In genomic region chr6:20126789-20127653, GRCh38 we compare ENCODE assay signal across 8 cellular contexts.
DNase-seq lines count a peak whose midpoint lies in the region; ATAC-seq and TF ChIP-seq lines count a peak whose summit lies in the region.

No MANE protein-coding gene starts in this region.

- peak; percentile 51 for DNase-seq in A172 (ENCODE audit: low spot score)
- DNase-seq in NCI-H2196 (lab: John Stamatoyannopoulos, UW; ENCODE audit: unreplicated experiment), result peak; percentile 88
- DNase-seq in WTC11 (ENCODE audit: low spot score), result peak; percentile 86
- DNase-seq in caudate nucleus (lab: John Stamatoyannopoulos, UW), result peak in 44 of 61 donors; percentile 1 to 47 (median 17)
- peak; percentile 81 to 84 for DNase-seq in left colon
- DNase-seq in stimulated activated CD4-positive, alpha-beta T cell treated with anti-CD3 and anti-CD28 coated beads, Interleukin-4, amount 100 ng/mL, for 1 hour, result peak; percentile 71

- peak overlapping the region; percentile 39 for H3K27ac Mint-ChIP-seq in WTC11

- intact Hi-C loops in left colon (cut with DNase I, micrococcal nuclease), result loop anchor here in 1 of 2 donors (10.0 kb wide), 1 partner anchor 88 kb away; the partner anchor contains the start of gene MBOAT1

- POLR2A ChIA-PET in WTC11 (lab: Charles Lee), result no interaction called here

- H3K4me1 Mint-ChIP-seq in WTC11, result peaks cover 11% of the 10 kb centered on the region

- CTCF ChIA-PET in WTC11 (lab: Charles Lee), result interaction anchor here (0.6 to 4.7 kb wide), 50 partner anchors 9 to 1129 kb away, joined by 3 to 76 read pairs (median 4); partner anchors contain the start of gene MBOAT1

- peaks cover 16% of the 10 kb centered on the region; the same call in 1 of the 2 replicates for H3K36me3 Mint-ChIP-seq in WTC11

- H3K27ac ChIP-seq in caudate nucleus (ENCODE audit: low read depth, low read length), result no peak overlapping the region

- no peak overlapping the region for H3K4me3 Mint-ChIP-seq in WTC11

- peak; percentile 77 for ATAC-seq in GM18858 (IDR thresholded peaks at IDR 0.05; ENCODE audit: unreplicated experiment)
- peak; percentile 79 for ATAC-seq in HG03139 (IDR thresholded peaks at IDR 0.05; ENCODE audit: unreplicated experiment)
- peak; percentile 94 for ATAC-seq in WTC11
- ATAC-seq in left colon, result peak; percentile 96

- TF ChIP-seq CTCF in WTC11 (IDR thresholded peaks at IDR 0.05), result peak; percentile 87

- no peaks in the 10 kb centered on the region for H3K27me3 Mint-ChIP-seq in WTC11 (ENCODE audit: low read depth)

- no peaks in the 10 kb centered on the region for H3K9me3 Mint-ChIP-seq in WTC11

TF ChIP-seq in WTC11, 78 proteins besides CTCF, POLR2A, EP300 and RAD21:
- TF ChIP-seq TP53 (CRISPR knock-in tag; IDR thresholded peaks at IDR 0.05) (no peak), ERG (CRISPR knock-in tag; IDR thresholded peaks at IDR 0.05) (no peak), FOXJ3 (CRISPR knock-in tag; IDR thresholded peaks at IDR 0.05; ENCODE audit: borderline replicate concordance) (no peak), E2F1 (CRISPR knock-in tag; IDR thresholded peaks at IDR 0.05) (no peak), JAZF1 (CRISPR knock-in tag; IDR thresholded peaks at IDR 0.05) (no peak)
TF ChIP-seq in WTC11: peak in this region for 0.

Comparison
In these comparisons a context has a peak if more than half of its experiments do, and no peak if none do; other contexts are left out.
1. DNase-seq: peak in every context shown above with its lines; median percentile 88 in NCI-H2196; 86 in WTC11; 82 in left colon; 71 in stimulated activated CD4-positive, alpha-beta T cell treated with anti-CD3 and anti-CD28 coated beads, Interleukin-4, amount 100 ng/mL, for 1 hour; 51 in A172; 17 in caudate nucleus.